Comparison of ENCODE assay signal across 15 cellular contexts in genomic region chr3:66463054-66463631, GRCh38. TPM values are rescaled to one million over a fixed set of nuclear protein-coding genes. Genes with fewer than 3 reads are reported as not detected.
A peak's percentile ranks its signal among the peaks of the same experiment; 100 is the strongest.
DNase-seq lines count a peak whose midpoint lies in the region; ATAC-seq, FAIRE-seq and TF ChIP-seq lines count a peak whose summit lies in the region.
"Had no signal": no experiment of that assay in that cellular context is flagged by ENCODE, and none has a peak within 500 bp of the region (broad histone marks: within the 10 kb centered on the region; RNA-seq: fewer than 3 reads in every experiment).

No MANE protein-coding gene starts in this region.

- peaks cover 37% of the 10 kb centered on the region for H3K79me2 ChIP-seq in HepG2 (ENCODE audit: insufficient read depth, low read length)

- H3K9me3 Mint-ChIP-seq in Caco-2 (ENCODE audit: unreplicated experiment), result no peaks in the 10 kb centered on the region
- H3K9me3 Mint-ChIP-seq in activated T-helper 17 cell treated with anti-CD3 and anti-CD28 coated beads, Interleukin-2, amount 50 U/mL, for 72 hours, result no peaks in the 10 kb centered on the region
- H3K9me3 Mint-ChIP-seq: activated T-cell treated with anti-CD3 and anti-CD28 coated beads, Interleukin-2, amount 50 U/mL, for 4 hours had no signal

- peaks cover 23% of the 10 kb centered on the region for H3K4me1 Mint-ChIP-seq in Caco-2 (ENCODE audit: low read depth, unreplicated experiment)
- peaks cover 35% of the 10 kb centered on the region for H3K4me1 Mint-ChIP-seq in activated T-helper 17 cell treated with anti-CD3 and anti-CD28 coated beads, Interleukin-2, amount 50 U/mL, for 72 hours

- CTCF ChIA-PET in Caco-2 (lab: Charles Lee) (no interaction called here), HepG2 (lab: Yijun Ruan, JAX; ENCODE audit: low intra/inter-chr PET ratio, low total read pairs) (no interaction called here)

- ATAC-seq in activated T-helper 17 cell treated with anti-CD3 and anti-CD28 coated beads, Interleukin-2, amount 50 U/mL, for 72 hours (replicated peaks), result peak; percentile 61
- ATAC-seq in HepG2, result peak; percentile 91
- no peak for ATAC-seq in HG03378 (IDR thresholded peaks at IDR 0.05; ENCODE audit: unreplicated experiment)

- no peaks in the 10 kb centered on the region for H4K20me1 ChIP-seq in HepG2 (ENCODE audit: insufficient read depth, low read length)

- TF ChIP-seq EP300 in HepG2 (IDR thresholded peaks at IDR 0.05; ENCODE audit: low read depth in 2 of 2, low read length in 2 of 2) (peak in 1 of 2 experiments; percentile 90; a peak in 2 of 4 replicates), HepG2 (CRISPR knock-in tag; IDR thresholded peaks at IDR 0.05; ENCODE audit: borderline replicate concordance) (peak; percentile 50; the same call in 1 of the 2 replicates)

- POLR2A ChIA-PET in Caco-2 (lab: Charles Lee), result interaction anchor here (0.6 kb wide), 1 partner anchor 80 kb away, joined by 4 read pairs; no protein-coding TSS in a partner anchor
- POLR2A ChIA-PET in HepG2 (lab: Yijun Ruan, JAX), result interaction anchor here (0.8 to 4.5 kb wide), 13 partner anchors 9 to 346 kb away, joined by 3 to 115 read pairs (median 4); no protein-coding TSS in a partner anchor

- no peaks in the 10 kb centered on the region for H3K27me3 Mint-ChIP-seq in Caco-2 (ENCODE audit: insufficient read depth, unreplicated experiment)
- H3K27me3 Mint-ChIP-seq in activated T-helper 17 cell treated with anti-CD3 and anti-CD28 coated beads, Interleukin-2, amount 50 U/mL, for 72 hours, result no peaks in the 10 kb centered on the region

- H3K4me2 ChIP-seq in HepG2 (ENCODE audit: low read depth, low read length), result peak overlapping the region; percentile 71

- no peak for TF ChIP-seq RAD21 in HepG2 (CRISPR knock-in tag; IDR thresholded peaks at IDR 0.05)

- no peak overlapping the region for H2AFZ ChIP-seq in HepG2 (ENCODE audit: low read length)

- intact Hi-C loops in Caco-2 (cut with micrococcal nuclease; ENCODE audit: unreplicated experiment), result loop anchor here (1.0 to 5.0 kb wide), 3 partner anchors 18 to 46 kb away; partner anchors contain the start of gene LRIG1
- intact Hi-C loops in HepG2 (cut with micrococcal nuclease; ENCODE audit: unreplicated experiment), result loop anchor here (1.0 to 2.0 kb wide), 2 partner anchors 18 to 38 kb away; partner anchors contain the start of gene LRIG1
- intact Hi-C loops in uterus (cut with DNase I; ENCODE audit: low total_unique reads), result no loop called here

- H3K36me3 ChIP-seq in Caco-2 (ENCODE audit: control insufficient read depth, insufficient read depth, low read length), result peaks cover 1% of the 10 kb centered on the region
- peaks cover 4 to 23% of the 10 kb centered on the region in 2 experiments for H3K36me3 ChIP-seq in HepG2 (replicated peaks in 1 of 2; ENCODE audit: control insufficient read depth in 1 of 2, insufficient read depth in 2 of 2, low read length in 2 of 2)
- H3K36me3 ChIP-seq in uterus, result no peaks in the 10 kb centered on the region
- H3K36me3 ChIP-seq: SJCRH30 had no signal

- BruUV-seq in Caco-2 (replicated peaks; lab: Mats Ljungman, UMichigan) (no TSS peak), HepG2 (replicated peaks; lab: Mats Ljungman, UMichigan) (no TSS peak)

- peak overlapping the region; percentile 19 for H3K27ac Mint-ChIP-seq in Caco-2 (ENCODE audit: unreplicated experiment)
- H3K27ac Mint-ChIP-seq in activated T-helper 17 cell treated with anti-CD3 and anti-CD28 coated beads, Interleukin-2, amount 50 U/mL, for 72 hours, result peak overlapping the region; percentile 11

- TF ChIP-seq CTCF in Caco-2 (IDR thresholded peaks at IDR 0.05; ENCODE audit: insufficient read depth in 1 of 2, low read depth in 1 of 2, low read length in 1 of 2, severe bottlenecking in 1 of 2, unreplicated experiment in 1 of 2) (no peak), HepG2 (CRISPR knock-in tag; IDR thresholded peaks at IDR 0.05) (no peak), uterus (IDR thresholded peaks at IDR 0.05) (no peak)

- peak; percentile 94 for FAIRE-seq in HepG2 (lab: Jason Lieb, UNC)
- FAIRE-seq: colon, kidney had no signal

- no peak overlapping the region for H3K4me3 ChIP-seq in Caco-2 (ENCODE audit: low read depth, low read length)
- H3K4me3 ChIP-seq in HepG2 (replicated peaks in 1 of 3; ENCODE audit: insufficient read depth in 1 of 3, low read depth in 2 of 3, low read length in 3 of 3), result peak overlapping the region in 1 of 3 experiments; percentile 20; a peak in 3 of 6 replicates
- H3K4me3 ChIP-seq in uterus, result no peak overlapping the region
- H3K4me3 ChIP-seq: right atrium auricular region, SJCRH30 had no signal

- H3K9me3 ChIP-seq in Caco-2, result no peaks in the 10 kb centered on the region
- H3K9me3 ChIP-seq in HepG2 (ENCODE audit: low read length), result no peaks in the 10 kb centered on the region
- no peaks in the 10 kb centered on the region for H3K9me3 ChIP-seq in uterus
- H3K9me3 ChIP-seq: right atrium auricular region, SJCRH30 had no signal

- H3K36me3 Mint-ChIP-seq in Caco-2 (ENCODE audit: insufficient read depth, unreplicated experiment), result peaks cover 19% of the 10 kb centered on the region
- H3K36me3 Mint-ChIP-seq in activated T-helper 17 cell treated with anti-CD3 and anti-CD28 coated beads, Interleukin-2, amount 50 U/mL, for 72 hours (ENCODE audit: low read depth), result peaks cover 62% of the 10 kb centered on the region

- peak overlapping the region; percentile 73 for H3K27ac ChIP-seq in HepG2 (ENCODE audit: extremely low read length, insufficient read depth, low read length)
- H3K27ac ChIP-seq in uterus, result no peak overlapping the region
- H3K27ac ChIP-seq: right atrium auricular region, SJCRH30 had no signal

- H3K4me1 ChIP-seq in Caco-2 (peaks cover 28% of the 10 kb centered on the region), HepG2 (ENCODE audit: insufficient read depth, low read length) (peaks cover 78% of the 10 kb centered on the region), uterus (peaks cover 0 to 3% of the 10 kb centered on the region in 2 donors)

- H3K9ac ChIP-seq in HepG2 (ENCODE audit: insufficient read depth, low read depth, low read length), result peak overlapping the region; percentile 56

- no peaks in the 10 kb centered on the region for H3K27me3 ChIP-seq in Caco-2 (replicated peaks; ENCODE audit: control insufficient read depth, insufficient read depth, low read length)
- H3K27me3 ChIP-seq in HepG2 (ENCODE audit: control insufficient read depth in 1 of 2, insufficient read depth in 2 of 2, low read length in 2 of 2), result no peaks in the 10 kb centered on the region
- H3K27me3 ChIP-seq in uterus, result no peaks in the 10 kb centered on the region
- H3K27me3 ChIP-seq: right atrium auricular region, SJCRH30 had no signal

- in situ Hi-C loops in HepG2 (cut with HindIII; ENCODE audit: extremely low pct_ligation_motif_present, low pct_unique_long_range_greater_than_20kb), result no loop called here

- TF ChIP-seq POLR2A in HepG2 (IDR thresholded peaks at IDR 0.05; ENCODE audit: insufficient read depth in 1 of 2, low read depth in 2 of 2, low read length in 2 of 2), result peak in 1 of 2 experiments; percentile 36; a peak in 1 of 4 replicates
- no peak for TF ChIP-seq POLR2A in uterus (IDR thresholded peaks at IDR 0.05)

- no peak overlapping the region for H3K4me3 Mint-ChIP-seq in Caco-2 (ENCODE audit: unreplicated experiment)
- H3K4me3 Mint-ChIP-seq in activated T-helper 17 cell treated with anti-CD3 and anti-CD28 coated beads, Interleukin-2, amount 50 U/mL, for 72 hours, result no peak overlapping the region
- H3K4me3 Mint-ChIP-seq: activated T-cell treated with anti-CD3 and anti-CD28 coated beads, Interleukin-2, amount 50 U/mL, for 4 hours had no signal

- WGBS in HepG2 (ENCODE audit: low lambda C conversion rate), result 4% methylated on average over 7 of the region's 7 CpGs

- DNase-seq in Caco-2 (peak in 1 of 2 experiments; percentile 30), HepG2 (ENCODE audit: low spot score) (peak; percentile 82), renal cortical epithelial cell (ENCODE audit: low read depth) (peak; percentile 42), H4 (ENCODE audit: low spot score) (no peak), GM19238 (ENCODE audit: insufficient read length, low spot score) (no peak), uterus (no peak)
- DNase-seq: activated T-cell treated with anti-CD3 and anti-CD28 coated beads, Interleukin-2, amount 50 U/mL, for 4 hours; kidney; SJCRH30; stimulated activated CD4-positive, alpha-beta T cell treated with anti-CD3 and anti-CD28 coated beads, Interleukin-2, amount 100 ng/mL, for 24 hours; trophoblast cell had no signal

TF ChIP-seq in HepG2, 621 proteins besides CTCF, POLR2A, EP300 and RAD21 (continues in another document):
- no peak for TF ChIP-seq NFRKB (IDR thresholded peaks at IDR 0.05)
- TF ChIP-seq ZNF138 (CRISPR knock-in tag; IDR thresholded peaks at IDR 0.05; ENCODE audit: low read depth), result no peak
- TF ChIP-seq GPN1 (CRISPR knock-in tag; IDR thresholded peaks at IDR 0.05; ENCODE audit: borderline replicate concordance), result no peak

RNA-seq across cellular contexts. Expression of gene LRIG1, which starts 37.7 kb away (rescaled TPM):
- 43.4 and 47.0 TPM in 2 replicates for total RNA-seq in Caco-2 (2022)
- total RNA-seq in activated T-helper 17 cell treated with anti-CD3 and anti-CD28 coated beads, Interleukin-2, amount 50 U/mL, for 72 hours, result 10 to 100 TPM; 43.3 to 54.1 TPM
- 16.3 and 24.8 TPM in 2 replicates for total RNA-seq in HepG2 (2016; rRNA removed; fragmentation: Illumina TruSeq; extraction: Trizol)
- total RNA-seq in HepG2 (2016; cell fraction: cytosol; rRNA removed; fragmentation: Illumina TruSeq; extraction: Trizol; ENCODE audit: low read depth), result 24.3 and 29.3 TPM in 2 replicates
- total RNA-seq in HepG2 (2016; cell fraction: insoluble cytoplasmic fraction; rRNA removed; fragmentation: Illumina TruSeq; extraction: Trizol), result 14.1 and 27.5 TPM in 2 replicates
- 13.9 and 14.8 TPM in 2 replicates for total RNA-seq in HepG2 (2016; cell fraction: membrane; rRNA removed; fragmentation: Illumina TruSeq; extraction: Trizol)
- total RNA-seq in HepG2 (2016; cell fraction: nucleus; rRNA removed; fragmentation: Illumina TruSeq; extraction: Trizol), result 30.1 and 36.3 TPM in 2 replicates
- polyA plus RNA-seq in HepG2 (2011; rRNA removed), result 17.8 and 23.5 TPM in 2 replicates
- polyA plus RNA-seq in HepG2 (2011; cell fraction: cytosol; rRNA removed), result 15.1 TPM in 2 replicates
- polyA plus RNA-seq in HepG2 (2011; cell fraction: nucleus; rRNA removed), result 38.4 and 48.0 TPM in 2 replicates
- polyA plus RNA-seq in HepG2 (2012), result 18.0 and 20.2 TPM in 2 replicates
- 0.89 and 1.1 TPM in 2 replicates for polyA plus RNA-seq in HepG2 (2016; cell fraction: cytosol; fragmentation: Illumina TruSeq; extraction: Trizol; ENCODE audit: low read depth)
- 10.0 and 13.0 TPM in 2 replicates for polyA plus RNA-seq in HepG2 (2016; cell fraction: insoluble cytoplasmic fraction; fragmentation: Illumina TruSeq; extraction: Trizol; ENCODE audit: low read depth)
- polyA plus RNA-seq in HepG2 (2016; cell fraction: membrane; fragmentation: Illumina TruSeq; extraction: Trizol; ENCODE audit: low read depth), result 3.6 and 4.4 TPM in 2 replicates
- polyA plus RNA-seq in HepG2 (2016; cell fraction: nucleus; fragmentation: Illumina TruSeq; extraction: Trizol; ENCODE audit: insufficient read depth, low read depth), result 39.1 and 41.4 TPM in 2 replicates
- polyA minus RNA-seq in HepG2 (2011; rRNA and poly(A)+ RNA removed; ENCODE audit: low replicate concordance), result 0.94 and 60.0 TPM in 2 replicates
- 12.2 and 17.4 TPM in 2 replicates for polyA minus RNA-seq in HepG2 (2011; cell fraction: cytosol; rRNA and poly(A)+ RNA removed)
- polyA minus RNA-seq in HepG2 (2011; cell fraction: nucleus; rRNA and poly(A)+ RNA removed), result 26.6 and 27.2 TPM in 2 replicates
- total RNA-seq in renal cortical epithelial cell, result 6.6 and 12.7 TPM in 2 replicates
- total RNA-seq in H4 (2014; rRNA removed; shearing (Covaris generic)), result 3.2 and 5.0 TPM in 2 replicates
- 100 to 1,000 TPM in 2 of 4 donors, 10 to 100 TPM in 2; 20.9 to 108 (median 69.6) TPM for total RNA-seq in uterus

Comparison
In these comparisons a context has a peak if more than half of its experiments do, and no peak if none do; other contexts are left out.
1. DNase-seq: peak in HepG2 (single experiment) and renal cortical epithelial cell (single experiment); none in H4 (single experiment), GM19238 (single experiment) and uterus (0 of 2).